1 cellular context compared by ENCODE assay signal in the genomic region with DNA sequence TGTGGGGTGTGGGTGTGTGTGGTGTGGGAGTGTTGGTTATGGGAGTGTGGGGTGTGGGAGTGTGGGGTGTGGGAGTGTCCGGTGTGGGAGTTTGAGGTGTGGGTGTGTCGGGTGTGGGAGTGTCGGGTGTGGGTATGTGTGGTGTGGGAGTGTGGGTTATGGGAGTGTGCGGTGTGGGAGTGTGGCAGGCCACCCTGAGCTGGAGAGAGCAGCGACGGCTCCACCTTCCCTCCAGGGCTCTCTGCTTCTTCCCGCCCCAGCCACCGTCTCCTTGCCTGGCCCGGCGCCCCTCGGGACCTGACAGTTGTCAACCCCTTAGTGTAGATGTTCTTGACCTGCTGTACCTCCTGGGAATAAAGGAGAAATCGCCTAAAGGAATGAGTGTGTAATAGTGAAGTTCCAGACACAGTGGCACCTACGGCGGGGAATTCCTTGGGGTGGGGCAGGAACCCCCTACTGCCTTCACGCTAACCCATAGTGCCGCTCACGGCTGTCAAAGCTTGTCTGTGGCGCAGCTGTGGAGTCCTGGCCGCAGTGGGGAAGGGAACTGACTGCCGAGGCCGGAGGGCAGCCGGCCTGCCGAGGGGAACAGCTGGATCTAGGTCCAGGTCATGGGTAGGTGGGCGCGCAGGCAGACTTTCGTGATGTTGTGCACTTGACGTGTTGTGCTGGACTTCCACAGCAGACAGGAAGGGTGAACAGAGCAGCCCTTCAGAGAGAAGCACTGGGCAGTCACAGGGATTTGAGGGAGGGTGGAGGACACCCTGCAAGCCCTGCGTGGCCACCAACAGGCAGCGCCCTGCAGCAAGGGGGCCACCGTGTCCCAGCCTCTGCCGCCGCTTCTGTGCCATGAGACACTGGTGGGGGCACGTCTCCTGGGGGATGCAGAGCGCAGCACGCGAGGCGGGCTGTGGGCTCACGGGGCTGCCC.
TF ChIP-seq lines count a peak whose summit lies in the region.

No MANE protein-coding gene starts in this region.

TF ChIP-seq in HEK293, 187 proteins besides CTCF, POLR2A, EP300 and RAD21 (continued from another document):
- TF ChIP-seq ZFP41 (tag by site-specific recombination; IDR thresholded peaks at IDR 0.05; ENCODE audit: borderline replicate concordance) (no peak), ZNF394 (tag by site-specific recombination; IDR thresholded peaks at IDR 0.05; ENCODE audit: borderline replicate concordance) (no peak), ZNF830 (tag by site-specific recombination; IDR thresholded peaks at IDR 0.05; ENCODE audit: low read depth) (no peak), RBAK (tag by site-specific recombination; IDR thresholded peaks at IDR 0.05) (no peak), ZNF76 (tag by site-specific recombination; IDR thresholded peaks at IDR 0.05; ENCODE audit: borderline replicate concordance, low read depth) (0 out of 2 replicates have a peak, but pooled peaks have one; percentile 17), GLIS1 (tag by site-specific recombination; IDR thresholded peaks at IDR 0.05) (peak; percentile 96), TRIM28 (IDR thresholded peaks at IDR 0.05; ENCODE audit: borderline replicate concordance, low read length) (0 out of 2 replicates have a peak, but pooled peaks have one; percentile 59), ZNF155 (tag by site-specific recombination; IDR thresholded peaks at IDR 0.05) (no peak), ZNF266 (tag by site-specific recombination; IDR thresholded peaks at IDR 0.05; ENCODE audit: low read depth) (no peak)
- TF ChIP-seq, protein P1, sequence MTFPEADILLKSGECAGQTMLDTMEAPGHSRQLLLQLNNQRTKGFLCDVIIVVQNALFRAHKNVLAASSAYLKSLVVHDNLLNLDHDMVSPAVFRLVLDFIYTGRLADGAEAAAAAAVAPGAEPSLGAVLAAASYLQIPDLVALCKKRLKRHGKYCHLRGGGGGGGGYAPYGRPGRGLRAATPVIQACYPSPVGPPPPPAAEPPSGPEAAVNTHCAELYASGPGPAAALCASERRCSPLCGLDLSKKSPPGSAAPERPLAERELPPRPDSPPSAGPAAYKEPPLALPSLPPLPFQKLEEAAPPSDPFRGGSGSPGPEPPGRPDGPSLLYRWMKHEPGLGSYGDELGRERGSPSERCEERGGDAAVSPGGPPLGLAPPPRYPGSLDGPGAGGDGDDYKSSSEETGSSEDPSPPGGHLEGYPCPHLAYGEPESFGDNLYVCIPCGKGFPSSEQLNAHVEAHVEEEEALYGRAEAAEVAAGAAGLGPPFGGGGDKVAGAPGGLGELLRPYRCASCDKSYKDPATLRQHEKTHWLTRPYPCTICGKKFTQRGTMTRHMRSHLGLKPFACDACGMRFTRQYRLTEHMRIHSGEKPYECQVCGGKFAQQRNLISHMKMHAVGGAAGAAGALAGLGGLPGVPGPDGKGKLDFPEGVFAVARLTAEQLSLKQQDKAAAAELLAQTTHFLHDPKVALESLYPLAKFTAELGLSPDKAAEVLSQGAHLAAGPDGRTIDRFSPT (tag by site-specific recombination; IDR thresholded peaks at IDR 0.05): peak; percentile 47; the same call in 1 of the 2 replicates
- TF ChIP-seq, protein P2, sequence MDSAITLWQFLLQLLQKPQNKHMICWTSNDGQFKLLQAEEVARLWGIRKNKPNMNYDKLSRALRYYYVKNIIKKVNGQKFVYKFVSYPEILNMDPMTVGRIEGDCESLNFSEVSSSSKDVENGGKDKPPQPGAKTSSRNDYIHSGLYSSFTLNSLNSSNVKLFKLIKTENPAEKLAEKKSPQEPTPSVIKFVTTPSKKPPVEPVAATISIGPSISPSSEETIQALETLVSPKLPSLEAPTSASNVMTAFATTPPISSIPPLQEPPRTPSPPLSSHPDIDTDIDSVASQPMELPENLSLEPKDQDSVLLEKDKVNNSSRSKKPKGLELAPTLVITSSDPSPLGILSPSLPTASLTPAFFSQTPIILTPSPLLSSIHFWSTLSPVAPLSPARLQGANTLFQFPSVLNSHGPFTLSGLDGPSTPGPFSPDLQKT (IDR thresholded peaks at IDR 0.05; ENCODE audit: borderline replicate concordance, low read depth, low read length): no peak
- TF ChIP-seq, protein P3, sequence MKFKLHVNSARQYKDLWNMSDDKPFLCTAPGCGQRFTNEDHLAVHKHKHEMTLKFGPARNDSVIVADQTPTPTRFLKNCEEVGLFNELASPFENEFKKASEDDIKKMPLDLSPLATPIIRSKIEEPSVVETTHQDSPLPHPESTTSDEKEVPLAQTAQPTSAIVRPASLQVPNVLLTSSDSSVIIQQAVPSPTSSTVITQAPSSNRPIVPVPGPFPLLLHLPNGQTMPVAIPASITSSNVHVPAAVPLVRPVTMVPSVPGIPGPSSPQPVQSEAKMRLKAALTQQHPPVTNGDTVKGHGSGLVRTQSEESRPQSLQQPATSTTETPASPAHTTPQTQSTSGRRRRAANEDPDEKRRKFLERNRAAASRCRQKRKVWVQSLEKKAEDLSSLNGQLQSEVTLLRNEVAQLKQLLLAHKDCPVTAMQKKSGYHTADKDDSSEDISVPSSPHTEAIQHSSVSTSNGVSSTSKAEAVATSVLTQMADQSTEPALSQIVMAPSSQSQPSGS (tag by site-specific recombination; IDR thresholded peaks at IDR 0.05; ENCODE audit: low read depth): no peak
